17 cellular contexts compared by ENCODE assay signal in the genomic region with DNA sequence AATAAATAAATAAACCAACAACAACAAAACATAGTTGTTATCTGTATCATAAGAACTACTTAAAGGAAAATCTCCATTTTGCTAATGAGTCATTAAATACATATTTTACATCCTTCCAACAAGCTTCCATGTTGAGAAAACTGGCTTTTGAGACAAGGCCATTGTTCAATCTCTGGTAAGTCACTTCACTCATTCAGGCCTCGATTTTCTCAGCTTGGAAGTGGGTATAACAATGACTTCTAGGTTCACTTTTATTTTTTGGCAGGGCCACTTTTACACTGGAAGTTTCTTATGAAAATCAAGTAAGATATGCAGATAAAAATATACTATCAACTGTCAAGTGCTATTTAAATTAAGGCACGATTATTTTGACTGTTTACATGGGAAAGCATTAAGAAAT. TPM values are rescaled to one million over a fixed set of nuclear protein-coding genes. Genes with fewer than 3 reads are reported as not detected.
A peak's percentile ranks its signal among the peaks of the same experiment; 100 is the strongest.
DNase-seq lines count a peak whose midpoint lies in the region; ATAC-seq, FAIRE-seq and TF ChIP-seq lines count a peak whose summit lies in the region.
"Had no signal": no experiment of that assay in that cellular context is flagged by ENCODE, and none has a peak within 500 bp of the region (broad histone marks: within the 10 kb centered on the region; RNA-seq: fewer than 3 reads in every experiment).

No MANE protein-coding gene starts in this region.

- H3K9me3 Mint-ChIP-seq in immature natural killer cell, result no peaks in the 10 kb centered on the region
- H3K9me3 Mint-ChIP-seq: CD4-positive, alpha-beta memory T cell; HFFc6 had no signal

- no peak for DNase-seq in HL-60 (ENCODE audit: low read depth in 1 of 2, low spot score in 1 of 2)
- DNase-seq in immature natural killer cell, result no peak
- no peak for DNase-seq in WERI-Rb-1
- DNase-seq in H54 (ENCODE audit: insufficient read length, low spot score), result no peak
- DNase-seq: ACHN; C1 segment of cervical spinal cord; CD4-positive, alpha-beta memory T cell; DMS79; GDM1; GOT3; HFFc6; IMR-90 had no signal

- H3K9ac ChIP-seq in BLaER1 treated with 17β-estradiol and CSF1 and Interleukin-3, amounts not matched to agents 10 nM and 100 nM, result no peak overlapping the region

- H3K27ac Mint-ChIP-seq in immature natural killer cell, result peak overlapping the region in 5 of 6 donors; percentile 86 to 92 (median 90)
- H3K27ac Mint-ChIP-seq: CD4-positive, alpha-beta memory T cell; HFFc6 had no signal

- ATAC-seq in HG02678 (IDR thresholded peaks at IDR 0.05; ENCODE audit: unreplicated experiment), result no peak

- H3K36me3 Mint-ChIP-seq in immature natural killer cell, result no peaks in the 10 kb centered on the region

- H3K4me3 Mint-ChIP-seq in immature natural killer cell, result peak overlapping the region in 2 of 5 donors; percentile 18 to 78
- H3K4me3 Mint-ChIP-seq: CD4-positive, alpha-beta memory T cell; HFFc6 had no signal

- H3K36me3 ChIP-seq in BLaER1 treated with 17β-estradiol and CSF1 and Interleukin-3, amounts not matched to agents 10 nM and 100 nM, result peaks cover 0 to 8% (median 0%) of the 10 kb centered on the region in 11 experiments; a peak in 4 of 22 replicates
- H3K36me3 ChIP-seq in neutrophil (no peaks in the 10 kb centered on the region), WERI-Rb-1 (no peaks in the 10 kb centered on the region)
- H3K36me3 ChIP-seq: HAP-1 had no signal

- H3K4me1 ChIP-seq in BLaER1 treated with 17β-estradiol and CSF1 and Interleukin-3, amounts not matched to agents 10 nM and 100 nM, result peaks cover 74 to 94% (median 89%) of the 10 kb centered on the region in 10 experiments
- H3K4me1 ChIP-seq in neutrophil (ENCODE audit: control insufficient read depth in 1 of 2, insufficient read depth in 1 of 2, low read depth in 1 of 2, low read length in 1 of 2), result peaks cover 92% of the 10 kb centered on the region in 2 experiments

- H3K4me3 ChIP-seq in BLaER1 treated with 17β-estradiol and CSF1 and Interleukin-3, amounts not matched to agents 10 nM and 100 nM, result no peak overlapping the region
- H3K4me3 ChIP-seq in HL-60 (replicated peaks; ENCODE audit: insufficient read depth, low read length), result no peak overlapping the region
- peak overlapping the region; percentile 58 to 60 for H3K4me3 ChIP-seq in neutrophil (ENCODE audit: low read depth in 1 of 2, low read length in 1 of 2)
- H3K4me3 ChIP-seq in WERI-Rb-1 (ENCODE audit: low read depth, low read length), result no peak overlapping the region
- H3K4me3 ChIP-seq: HAP-1 had no signal

- peak overlapping the region in 8 of 11 experiments; percentile 17 to 85 (median 61); a peak in 12 of 22 replicates for H3K27ac ChIP-seq in BLaER1 treated with 17β-estradiol and CSF1 and Interleukin-3, amounts not matched to agents 10 nM and 100 nM
- peak overlapping the region; percentile 98 for H3K27ac ChIP-seq in HL-60 (replicated peaks)
- H3K27ac ChIP-seq in neutrophil, result peak overlapping the region; percentile 90
- no peak overlapping the region for H3K27ac ChIP-seq in WERI-Rb-1

- peaks cover 0 to 14% (median 0%) of the 10 kb centered on the region in 11 experiments; a peak in 4 of 22 replicates for H4K20me1 ChIP-seq in BLaER1 treated with 17β-estradiol and CSF1 and Interleukin-3, amounts not matched to agents 10 nM and 100 nM

- no peaks in the 10 kb centered on the region for H3K27me3 ChIP-seq in BLaER1 treated with 17β-estradiol and CSF1 and Interleukin-3, amounts not matched to agents 10 nM and 100 nM
- H3K27me3 ChIP-seq in HL-60 (ENCODE audit: insufficient read depth, poor library complexity, severe bottlenecking) (no peaks in the 10 kb centered on the region), neutrophil (no peaks in the 10 kb centered on the region), WERI-Rb-1 (ENCODE audit: insufficient read depth, low read depth, severe bottlenecking) (no peaks in the 10 kb centered on the region)

- H3K9me3 ChIP-seq in BLaER1 treated with 17β-estradiol and CSF1 and Interleukin-3, amounts not matched to agents 10 nM and 100 nM (replicated peaks in 1 of 11), result no peaks in the 10 kb centered on the region
- H3K9me3 ChIP-seq in neutrophil, result no peaks in the 10 kb centered on the region
- no peaks in the 10 kb centered on the region for H3K9me3 ChIP-seq in WERI-Rb-1 (ENCODE audit: severe bottlenecking)
- H3K9me3 ChIP-seq: HAP-1 had no signal

- TF ChIP-seq POLR2A in H54 (IDR thresholded peaks at IDR 0.05; ENCODE audit: low read depth, low read length), result no peak

- FAIRE-seq in H54 (lab: Jason Lieb, UNC), result no peak
- FAIRE-seq: GM12892 had no signal

- TF ChIP-seq CTCF in HL-60 (IDR thresholded peaks at IDR 0.05; ENCODE audit: insufficient read depth, low read length) (no peak), neutrophil (IDR thresholded peaks at IDR 0.05) (no peak), WERI-Rb-1 (IDR thresholded peaks at IDR 0.05; ENCODE audit: low read depth, low read length) (no peak)

- H3K4me1 Mint-ChIP-seq in immature natural killer cell, result peaks cover 89 to 92% of the 10 kb centered on the region in 2 donors

- peaks cover 3 to 9% (median 5%) of the 10 kb centered on the region in 3 donors for H3K27me3 Mint-ChIP-seq in immature natural killer cell (ENCODE audit: low read depth in 3 of 3)
- H3K27me3 Mint-ChIP-seq: CD4-positive, alpha-beta memory T cell had no signal

- H3K4me2 ChIP-seq in BLaER1 treated with 17β-estradiol and CSF1 and Interleukin-3, amounts not matched to agents 10 nM and 100 nM, result peak overlapping the region in 4 of 11 experiments; percentile 7 to 82 (median 40); a peak in 5 of 22 replicates

RNA-seq across cellular contexts. Expression of a gene that starts 30.0 kb away (rescaled TPM):
- 10 to 100 TPM; 25.5 to 43.3 (median 26.4) TPM for polyA plus RNA-seq in immature natural killer cell

RNA-seq across cellular contexts. Expression of a gene that starts 44.4 kb away (rescaled TPM):
- polyA plus RNA-seq in immature natural killer cell, result under 1 TPM in 2 of 3 donors, not detected in 1; 0.09 to 0.17 TPM

RNA-seq across cellular contexts. Expression of a gene that starts 46.5 kb away (rescaled TPM):
- polyA plus RNA-seq in immature natural killer cell, result 100 to 1,000 TPM; 108 to 164 (median 162) TPM

Comparison
In these comparisons a context has a peak if more than half of its experiments do, and no peak if none do; other contexts are left out.
1. H3K4me3 ChIP-seq: peak in neutrophil (2 of 2); none in BLaER1 treated with 17β-estradiol and CSF1 and Interleukin-3, amounts not matched to agents 10 nM and 100 nM (0 of 10), HL-60 (single experiment) and WERI-Rb-1 (single experiment).